ENCODE assay signal across 19 cellular contexts in the genomic region with DNA sequence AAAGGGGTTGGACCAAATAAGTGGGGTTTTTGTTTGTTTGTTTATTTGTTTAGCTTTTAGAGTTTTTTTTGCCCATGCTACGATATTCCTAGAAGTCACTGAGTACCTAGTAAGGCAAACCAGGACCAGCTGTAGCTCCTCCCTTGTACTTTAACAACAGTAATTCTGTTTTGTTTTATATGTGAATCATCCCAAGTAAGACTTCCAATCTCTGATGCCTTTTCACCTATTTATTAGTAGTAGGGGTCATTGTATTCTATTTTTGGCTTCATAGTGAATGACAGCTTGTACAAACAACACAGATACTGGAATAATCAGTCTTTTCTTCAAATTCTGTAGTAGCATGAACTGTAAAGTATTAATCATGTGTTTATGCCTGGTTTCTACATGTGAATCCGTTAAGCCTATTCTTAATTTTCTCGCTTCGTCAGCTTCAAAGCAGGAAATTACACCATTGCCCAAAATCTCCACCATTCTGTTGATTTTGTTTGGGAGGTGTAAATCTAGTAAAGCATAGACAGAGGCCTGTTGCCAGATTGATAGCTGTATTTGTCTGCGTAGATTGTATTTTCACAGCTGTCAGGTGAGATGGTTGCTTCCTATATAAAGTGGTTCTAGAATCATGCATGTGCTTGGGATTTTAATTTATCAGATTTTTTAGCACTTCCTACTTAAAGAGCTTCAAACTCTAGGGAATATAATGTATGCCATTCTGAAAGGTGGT.
"Had no signal": no experiment of that assay in that cellular context is flagged by ENCODE, and none has a peak within 500 bp of the region (broad histone marks: within the 10 kb centered on the region; RNA-seq: fewer than 3 reads in every experiment).

No MANE protein-coding gene starts in this region.

- H3K4me3 Mint-ChIP-seq: activated CD4-positive, alpha-beta memory T cell treated with anti-CD3 and anti-CD28 coated beads, Interleukin-2, amount 10 ng/mL, durations not matched to agents 7 days and 5 days; activated naive CD8-positive, alpha-beta T cell treated with anti-CD3 and anti-CD28 coated beads, Interleukin-2, amount 10 ng/mL, durations not matched to agents 7 days and 5 days; activated T-cell treated with anti-CD3 and anti-CD28 coated beads, Interleukin-2, amount 50 U/mL, for 4 hours; brain; immature natural killer cell; nephron progenitor cell; stimulated activated naive CD8-positive, alpha-beta T cell treated with anti-CD3 and anti-CD28 coated beads, Interleukin-15, Interleukin-2, amounts not matched to agents 100 ng/mL and 50 ng/mL, for 24 hours; WTC11 had no signal

- H3K4me1 Mint-ChIP-seq: activated CD4-positive, alpha-beta memory T cell treated with anti-CD3 and anti-CD28 coated beads, Interleukin-2, amount 10 ng/mL, durations not matched to agents 7 days and 5 days; activated naive CD8-positive, alpha-beta T cell treated with anti-CD3 and anti-CD28 coated beads, Interleukin-2, amount 10 ng/mL, durations not matched to agents 7 days and 5 days; immature natural killer cell had no signal

- H3K27me3 ChIP-seq: gastrocnemius medialis, heart left ventricle, right lobe of liver, suprapubic skin had no signal

- H3K27ac Mint-ChIP-seq: activated CD4-positive, alpha-beta memory T cell treated with anti-CD3 and anti-CD28 coated beads, Interleukin-2, amount 10 ng/mL, durations not matched to agents 7 days and 5 days; activated naive CD8-positive, alpha-beta T cell treated with anti-CD3 and anti-CD28 coated beads, Interleukin-2, amount 10 ng/mL, durations not matched to agents 7 days and 5 days; brain; immature natural killer cell; nephron progenitor cell; stimulated activated naive CD8-positive, alpha-beta T cell treated with anti-CD3 and anti-CD28 coated beads, Interleukin-15, Interleukin-2, amounts not matched to agents 100 ng/mL and 50 ng/mL, for 24 hours; WTC11 had no signal

- H3K9me3 Mint-ChIP-seq: brain; nephron progenitor cell; stimulated activated naive CD8-positive, alpha-beta T cell treated with anti-CD3 and anti-CD28 coated beads, Interleukin-15, Interleukin-2, amounts not matched to agents 100 ng/mL and 50 ng/mL, for 24 hours had no signal

- H3K4me3 ChIP-seq: gastrocnemius medialis, heart left ventricle, right lobe of liver, smooth muscle cell, suprapubic skin had no signal

- H3K9me3 ChIP-seq: gastrocnemius medialis, heart left ventricle, right lobe of liver, suprapubic skin had no signal

- DNase-seq: activated CD4-positive, alpha-beta memory T cell treated with anti-CD3 and anti-CD28 coated beads, Interleukin-2, amount 10 ng/mL, durations not matched to agents 7 days and 5 days; activated CD4-positive, alpha-beta T cell treated with anti-CD3 and anti-CD28 coated beads for 4 hours; activated gamma-delta T cell; activated naive CD8-positive, alpha-beta T cell treated with anti-CD3 and anti-CD28 coated beads, Interleukin-2, amount 10 ng/mL, durations not matched to agents 7 days and 5 days; activated T-cell treated with anti-CD3 and anti-CD28 coated beads, Interleukin-2, amount 50 U/mL, for 4 hours; cortex of kidney; effector memory CD4-positive, alpha-beta T cell; gastrocnemius medialis; heart left ventricle; immature natural killer cell; nephron progenitor cell; occipital lobe; right lobe of liver; trophoblast cell had no signal

- H3K36me3 ChIP-seq: gastrocnemius medialis, heart left ventricle, right lobe of liver, suprapubic skin had no signal

- H3K4me1 ChIP-seq: gastrocnemius medialis, heart left ventricle, suprapubic skin had no signal

- H3K4me2 ChIP-seq: smooth muscle cell had no signal

- H3K36me3 Mint-ChIP-seq: activated naive CD8-positive, alpha-beta T cell treated with anti-CD3 and anti-CD28 coated beads, Interleukin-2, amount 10 ng/mL, durations not matched to agents 7 days and 5 days; brain; immature natural killer cell; WTC11 had no signal

- H3K27me3 Mint-ChIP-seq: activated CD4-positive, alpha-beta memory T cell treated with anti-CD3 and anti-CD28 coated beads, Interleukin-2, amount 10 ng/mL, durations not matched to agents 7 days and 5 days; activated naive CD8-positive, alpha-beta T cell treated with anti-CD3 and anti-CD28 coated beads, Interleukin-2, amount 10 ng/mL, durations not matched to agents 7 days and 5 days; brain; stimulated activated naive CD8-positive, alpha-beta T cell treated with anti-CD3 and anti-CD28 coated beads, Interleukin-15, Interleukin-2, amounts not matched to agents 100 ng/mL and 50 ng/mL, for 24 hours had no signal

- H3K27ac ChIP-seq: gastrocnemius medialis, heart left ventricle, right lobe of liver, suprapubic skin had no signal

- ATAC-seq: activated T-cell treated with anti-CD3 and anti-CD28 coated beads, Interleukin-2, amount 50 U/mL, for 4 hours; gastrocnemius medialis; heart left ventricle; WTC11 had no signal
